Comparison of ENCODE assay signal across 1 cellular context in the genomic region with DNA sequence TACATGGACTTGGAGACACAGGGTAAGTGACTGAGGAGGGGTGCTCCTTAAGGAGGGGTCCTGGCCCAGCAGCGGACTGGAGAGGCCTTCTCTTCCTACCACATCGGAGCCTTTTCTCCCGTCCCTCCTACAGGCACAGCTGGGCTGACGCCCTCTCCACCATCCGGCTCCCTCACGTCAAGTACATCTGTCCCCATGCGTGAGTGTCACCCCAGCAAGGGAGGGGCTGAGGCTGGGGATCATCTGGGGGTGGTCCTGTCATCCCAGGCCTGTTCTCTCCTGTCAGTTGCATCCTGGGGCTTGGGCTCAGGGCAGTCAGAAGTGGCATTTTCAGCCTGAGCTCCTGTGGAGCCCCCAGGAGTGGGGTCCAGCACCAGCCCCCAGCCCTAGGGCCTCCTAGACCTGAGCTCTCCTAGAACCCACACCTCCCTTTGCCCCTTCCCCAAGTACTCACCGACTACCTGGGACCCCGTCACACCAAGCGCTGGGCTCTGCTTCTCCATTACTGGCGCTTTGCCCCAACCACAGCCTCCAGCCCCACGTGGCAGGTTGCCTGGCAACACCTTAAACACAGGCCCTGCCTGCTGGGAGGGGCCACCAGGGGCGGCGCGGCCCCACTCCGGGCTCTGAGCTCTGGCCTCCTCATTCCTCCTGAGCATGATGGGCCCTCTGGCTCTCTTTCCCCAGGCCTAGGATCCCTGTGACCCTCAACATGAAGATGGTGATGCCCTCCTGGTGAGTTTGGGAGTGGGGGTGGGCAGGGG.
A peak's percentile ranks its signal among the peaks of the same experiment; 100 is the strongest.
TF ChIP-seq lines count a peak whose summit lies in the region.

No MANE protein-coding gene starts in this region.

TF ChIP-seq in A549, 52 proteins besides CTCF, POLR2A, EP300 and RAD21:
- TF ChIP-seq, protein P1, sequence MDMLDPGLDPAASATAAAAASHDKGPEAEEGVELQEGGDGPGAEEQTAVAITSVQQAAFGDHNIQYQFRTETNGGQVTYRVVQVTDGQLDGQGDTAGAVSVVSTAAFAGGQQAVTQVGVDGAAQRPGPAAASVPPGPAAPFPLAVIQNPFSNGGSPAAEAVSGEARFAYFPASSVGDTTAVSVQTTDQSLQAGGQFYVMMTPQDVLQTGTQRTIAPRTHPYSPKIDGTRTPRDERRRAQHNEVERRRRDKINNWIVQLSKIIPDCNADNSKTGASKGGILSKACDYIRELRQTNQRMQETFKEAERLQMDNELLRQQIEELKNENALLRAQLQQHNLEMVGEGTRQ (IDR thresholded peaks at IDR 0.05), result peak; percentile 44
- TF ChIP-seq, protein P2, sequence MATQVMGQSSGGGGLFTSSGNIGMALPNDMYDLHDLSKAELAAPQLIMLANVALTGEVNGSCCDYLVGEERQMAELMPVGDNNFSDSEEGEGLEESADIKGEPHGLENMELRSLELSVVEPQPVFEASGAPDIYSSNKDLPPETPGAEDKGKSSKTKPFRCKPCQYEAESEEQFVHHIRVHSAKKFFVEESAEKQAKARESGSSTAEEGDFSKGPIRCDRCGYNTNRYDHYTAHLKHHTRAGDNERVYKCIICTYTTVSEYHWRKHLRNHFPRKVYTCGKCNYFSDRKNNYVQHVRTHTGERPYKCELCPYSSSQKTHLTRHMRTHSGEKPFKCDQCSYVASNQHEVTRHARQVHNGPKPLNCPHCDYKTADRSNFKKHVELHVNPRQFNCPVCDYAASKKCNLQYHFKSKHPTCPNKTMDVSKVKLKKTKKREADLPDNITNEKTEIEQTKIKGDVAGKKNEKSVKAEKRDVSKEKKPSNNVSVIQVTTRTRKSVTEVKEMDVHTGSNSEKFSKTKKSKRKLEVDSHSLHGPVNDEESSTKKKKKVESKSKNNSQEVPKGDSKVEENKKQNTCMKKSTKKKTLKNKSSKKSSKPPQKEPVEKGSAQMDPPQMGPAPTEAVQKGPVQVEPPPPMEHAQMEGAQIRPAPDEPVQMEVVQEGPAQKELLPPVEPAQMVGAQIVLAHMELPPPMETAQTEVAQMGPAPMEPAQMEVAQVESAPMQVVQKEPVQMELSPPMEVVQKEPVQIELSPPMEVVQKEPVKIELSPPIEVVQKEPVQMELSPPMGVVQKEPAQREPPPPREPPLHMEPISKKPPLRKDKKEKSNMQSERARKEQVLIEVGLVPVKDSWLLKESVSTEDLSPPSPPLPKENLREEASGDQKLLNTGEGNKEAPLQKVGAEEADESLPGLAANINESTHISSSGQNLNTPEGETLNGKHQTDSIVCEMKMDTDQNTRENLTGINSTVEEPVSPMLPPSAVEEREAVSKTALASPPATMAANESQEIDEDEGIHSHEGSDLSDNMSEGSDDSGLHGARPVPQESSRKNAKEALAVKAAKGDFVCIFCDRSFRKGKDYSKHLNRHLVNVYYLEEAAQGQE (IDR thresholded peaks at IDR 0.05), result no peak
- TF ChIP-seq RCOR1 (IDR thresholded peaks at IDR 0.05; ENCODE audit: low read depth, low read length) (no peak), NR3C1 (IDR thresholded peaks at IDR 0.05) (no peak)
